Comparison of ENCODE assay signal across 28 cellular contexts in genomic region chr6:165632194-165632593, GRCh38. TPM values are rescaled to one million over a fixed set of nuclear protein-coding genes. Genes with fewer than 3 reads are reported as not detected.
DNase-seq lines count a peak whose midpoint lies in the region; ATAC-seq and TF ChIP-seq lines count a peak whose summit lies in the region.
"Had no signal": no experiment of that assay in that cellular context is flagged by ENCODE, and none has a peak within 500 bp of the region (broad histone marks: within the 10 kb centered on the region; RNA-seq: fewer than 3 reads in every experiment).

No MANE protein-coding gene starts in this region.

- BruUV-seq in Panc1 (replicated peaks; lab: Mats Ljungman, UMichigan): no TSS peak

- H3K4me3 ChIP-seq in Panc1 (ENCODE audit: low read depth in 2 of 2, low read length in 2 of 2) (no peak overlapping the region), fibroblast of the aortic adventitia (ENCODE audit: low read depth, low read length) (no peak overlapping the region), gastroesophageal sphincter (no peak overlapping the region)
- H3K4me3 ChIP-seq: cardiac muscle cell, coronary artery, gastrocnemius medialis, Peyer's patch, SJCRH30 had no signal

- DNase-seq in ELF-1 (ENCODE audit: low read depth, low spot score) (peak; percentile 51), Panc1 (ENCODE audit: low read depth, low spot score) (no peak), fibroblast of the aortic adventitia (ENCODE audit: low read depth) (peak; percentile 18), non-pigmented ciliary epithelial cell (ENCODE audit: low read depth) (peak; percentile 4), natural killer cell (no peak), NCI-H2171 treated with DMSO at 0.1 percent for 48 hours (lab: John Stamatoyannopoulos, UW) (no peak)
- DNase-seq in activated CD4-positive, alpha-beta T cell treated with anti-CD3 and anti-CD28 coated beads for 1 hour: no peak
- DNase-seq: activated CD4-positive, alpha-beta T cell treated with anti-CD3 and anti-CD28 coated beads, Interleukin-2, amount 50 U/mL, for 48 hours; activated CD4-positive, CD25-positive, alpha-beta regulatory T cell; aorta; DMS79; gastrocnemius medialis; Kasumi-1; left ventricle myocardium superior; NCI-H2171; NCI-H524 treated with DMSO at 0.1 percent for 48 hours; Peyer's patch; SJCRH30; stimulated activated CD4-positive, alpha-beta T cell treated with anti-CD3 and anti-CD28 coated beads, Interleukin-2, amount 100 ng/mL, for 24 hours; T-cell had no signal

- H3K36me3 Mint-ChIP-seq in natural killer cell: no peaks in the 10 kb centered on the region
- H3K36me3 Mint-ChIP-seq: activated naive CD8-positive, alpha-beta T cell; natural killer cell treated with Interleukin-12 subunit alpha and Interleukin-12 subunit beta and Interleukin-15 and Interleukin-18, amount 100 ng/mL, for 72 hours; T-cell had no signal

- WGBS in gastroesophageal sphincter (ENCODE audit: low coverage in 1 of 2), 2 donors: 61 to 64% methylated on average over 2 of the region's 2 CpGs

- no peak overlapping the region for H3K27ac Mint-ChIP-seq in natural killer cell
- H3K27ac Mint-ChIP-seq: activated naive CD8-positive, alpha-beta T cell; natural killer cell treated with Interleukin-12 subunit alpha and Interleukin-12 subunit beta and Interleukin-15 and Interleukin-18, amount 100 ng/mL, for 72 hours; T-cell had no signal

- H3K4me3 Mint-ChIP-seq in natural killer cell: no peak overlapping the region
- H3K4me3 Mint-ChIP-seq: activated naive CD8-positive, alpha-beta T cell; natural killer cell treated with Interleukin-12 subunit alpha and Interleukin-12 subunit beta and Interleukin-15 and Interleukin-18, amount 100 ng/mL, for 72 hours; T-cell had no signal

- H3K27ac ChIP-seq in Panc1 (ENCODE audit: low read length): peak overlapping the region; percentile 44; the same call in 1 of the 2 replicates
- no peak overlapping the region for H3K27ac ChIP-seq in gastroesophageal sphincter
- H3K27ac ChIP-seq: C4-2B, cardiac muscle cell, coronary artery, gastrocnemius medialis, Peyer's patch, SJCRH30 had no signal

- H3K9me3 ChIP-seq in Panc1 (ENCODE audit: control insufficient read depth, insufficient read depth, low read depth, low read length) (no peaks in the 10 kb centered on the region), gastroesophageal sphincter (no peaks in the 10 kb centered on the region)
- H3K9me3 ChIP-seq: gastrocnemius medialis, Peyer's patch had no signal

- H3K27me3 ChIP-seq in Panc1 (ENCODE audit: control insufficient read depth, insufficient read depth, low read length) (no peaks in the 10 kb centered on the region), gastroesophageal sphincter (peaks cover 4% of the 10 kb centered on the region)
- H3K27me3 ChIP-seq: cardiac muscle cell, gastrocnemius medialis, Peyer's patch, SJCRH30 had no signal

- TF ChIP-seq EP300 in gastroesophageal sphincter (IDR thresholded peaks at IDR 0.05): no peak

- H3K4me1 ChIP-seq in Panc1 (ENCODE audit: control insufficient read depth, insufficient read depth, low read length) (peaks cover 65% of the 10 kb centered on the region), gastroesophageal sphincter (peaks cover 0 to 11% (median 0%) of the 10 kb centered on the region in 3 donors)
- H3K4me1 ChIP-seq: Peyer's patch had no signal

- intact Hi-C loops in Panc1 (cut with micrococcal nuclease; ENCODE audit: unreplicated experiment): no loop called here
- intact Hi-C loops in natural killer cell (cut with micrococcal nuclease): no loop called here

- POLR2A ChIA-PET in Panc1 (lab: Charles Lee): no interaction called here

- no peak for ATAC-seq in Panc1
- no peak for ATAC-seq in natural killer cell
- ATAC-seq in gastroesophageal sphincter: no peak
- ATAC-seq: esophagus mucosa; gastrocnemius medialis; HCT116; left ventricle myocardium superior; natural killer cell treated with Interleukin-12 subunit alpha and Interleukin-12 subunit beta and Interleukin-15 and Interleukin-18, amount 100 ng/mL, for 72 hours; T-cell had no signal

- H3K9me3 Mint-ChIP-seq in natural killer cell: no peaks in the 10 kb centered on the region
- H3K9me3 Mint-ChIP-seq: natural killer cell treated with Interleukin-12 subunit alpha and Interleukin-12 subunit beta and Interleukin-15 and Interleukin-18, amount 100 ng/mL, for 72 hours had no signal

- no peaks in the 10 kb centered on the region for H3K36me3 ChIP-seq in Panc1 (ENCODE audit: control insufficient read depth, insufficient read depth, low read length)
- no peaks in the 10 kb centered on the region for H3K36me3 ChIP-seq in gastroesophageal sphincter
- H3K36me3 ChIP-seq: cardiac muscle cell, gastrocnemius medialis, Peyer's patch, SJCRH30 had no signal

- in situ Hi-C loops in Panc1 (cut with HindIII; ENCODE audit: low pct_unique_long_range_greater_than_20kb, low sequenced_read_pairs): no loop called here

- peaks cover 0 to 6% of the 10 kb centered on the region in 2 donors for H3K4me1 Mint-ChIP-seq in natural killer cell

- TF ChIP-seq POLR2A in gastroesophageal sphincter (IDR thresholded peaks at IDR 0.05): no peak

- CTCF ChIA-PET in Panc1 (lab: Charles Lee): interaction anchor here (0.6 to 0.7 kb wide), 4 partner anchors 35 to 192 kb away, joined by 3 to 12 read pairs (median 6); no protein-coding TSS in a partner anchor

- peaks cover 6 to 23% of the 10 kb centered on the region in 2 donors for H3K27me3 Mint-ChIP-seq in natural killer cell (ENCODE audit: low read depth in 2 of 2)

- TF ChIP-seq CTCF in Panc1 (IDR thresholded peaks at IDR 0.05): no peak
- TF ChIP-seq CTCF in fibroblast of the aortic adventitia (IDR thresholded peaks at IDR 0.05; ENCODE audit: insufficient read depth, low read length): no peak
- TF ChIP-seq CTCF in natural killer cell (IDR thresholded peaks at IDR 0.05): no peak
- TF ChIP-seq CTCF in gastroesophageal sphincter (IDR thresholded peaks at IDR 0.05): no peak

RNA-seq across cellular contexts. Expression of gene PDE10A, which starts 30.8 kb away (rescaled TPM):
- total RNA-seq in Panc1 (2021; ENCODE audit: unreplicated experiment) (27.8 TPM), fibroblast of the aortic adventitia (ENCODE audit: low replicate concordance) (6.1 and 12.7 TPM in 2 replicates), natural killer cell (not detected), gastroesophageal sphincter (10 to 100 TPM in 1 of 4 donors, 1 to 10 TPM in 3; 2.5 to 12.1 (median 4.0) TPM)
- 10.5 TPM for polyA plus RNA-seq in Panc1 (2012; ENCODE audit: insufficient read length)
- total RNA-seq: natural killer cell treated with Interleukin-12 subunit alpha and Interleukin-12 subunit beta and Interleukin-15 and Interleukin-18, amount 100 ng/mL, for 72 hours had no signal

Comparison
In these comparisons a context has a peak if more than half of its experiments do, and no peak if none do; other contexts are left out.
1. DNase-seq: peak in ELF-1 (single experiment), fibroblast of the aortic adventitia (single experiment) and non-pigmented ciliary epithelial cell (single experiment); none in Panc1 (single experiment), natural killer cell (single experiment), activated CD4-positive, alpha-beta T cell treated with anti-CD3 and anti-CD28 coated beads for 1 hour (single experiment) and NCI-H2171 treated with DMSO at 0.1 percent for 48 hours (single experiment).